Comparison of ENCODE assay signal across 8 cellular contexts in genomic region chr16:19524356-19524865, GRCh38. TPM values are rescaled to one million over a fixed set of nuclear protein-coding genes. Genes with fewer than 3 reads are reported as not detected.
DNase-seq lines count a peak whose midpoint lies in the region; ATAC-seq and TF ChIP-seq lines count a peak whose summit lies in the region.

No MANE protein-coding gene starts in this region.

- DNase-seq in CD4-positive, CD25-positive, alpha-beta regulatory T cell: peak in 2 of 3 donors; percentile 9 to 34
- DNase-seq in Jurkat, Clone E6-1 (ENCODE audit: low read depth, low spot score): no peak
- peak in 1 of 2 donors; percentile 6 for DNase-seq in activated naive CD4-positive, alpha-beta T cell treated with anti-CD3 and anti-CD28 coated beads, Interleukin-2, amount 50 U/mL, for 72 hours (ENCODE audit: low spot score in 2 of 2)
- DNase-seq in hepatic stellate cell (ENCODE audit: low spot score): peak; percentile 22
- DNase-seq in sigmoid colon: peak; percentile 66
- no peak for DNase-seq in OCI-M2 (lab: John Stamatoyannopoulos, UW; ENCODE audit: unreplicated experiment)
- DNase-seq in NCI-H526 treated with DMSO at 0.1 percent for 48 hours (lab: John Stamatoyannopoulos, UW): no peak
- no peak for DNase-seq in HCEC 1CT

- H3K27me3 ChIP-seq in CD4-positive, CD25-positive, alpha-beta regulatory T cell (ENCODE audit: control insufficient read depth, insufficient read depth, low read length): no peaks in the 10 kb centered on the region
- H3K27me3 ChIP-seq in sigmoid colon: no peaks in the 10 kb centered on the region

- WGBS in sigmoid colon, 2 donors: 1 to 10% methylated on average over 18 of the region's 18 CpGs

- ATAC-seq in CD4-positive, CD25-positive, alpha-beta regulatory T cell (ENCODE audit: low read depth in 2 of 2): no peak
- peak in 1 of 2 donors; percentile 0 for ATAC-seq in activated naive CD4-positive, alpha-beta T cell treated with anti-CD3 and anti-CD28 coated beads, Interleukin-2, amount 50 U/mL, for 72 hours

- peaks cover 44% of the 10 kb centered on the region for H3K4me1 ChIP-seq in CD4-positive, CD25-positive, alpha-beta regulatory T cell (ENCODE audit: control insufficient read depth, insufficient read depth, low read length, poor library complexity, severe bottlenecking)
- peaks cover 0 to 45% (median 35%) of the 10 kb centered on the region in 4 donors for H3K4me1 ChIP-seq in sigmoid colon

- intact Hi-C loops in sigmoid colon (cut with DNase I): loop anchor here (5.0 to 10.0 kb wide), 4 partner anchors 190 to 722 kb away; partner anchors contain the start of genes ARL6IP1, COQ7, IQCK and KNOP1

- no peak for TF ChIP-seq EP300 in sigmoid colon (IDR thresholded peaks at IDR 0.05)

- H3K27me3 Mint-ChIP-seq in CD4-positive, CD25-positive, alpha-beta regulatory T cell: no peaks in the 10 kb centered on the region

- peak overlapping the region; percentile 91 for H3K4me3 ChIP-seq in CD4-positive, CD25-positive, alpha-beta regulatory T cell (ENCODE audit: low read depth, low read length)
- peak overlapping the region; percentile 93 for H3K4me3 ChIP-seq in Jurkat, Clone E6-1 (ENCODE audit: low read length)
- peak overlapping the region; percentile 80 to 98 (median 90) for H3K4me3 ChIP-seq in sigmoid colon

- peaks cover 12% of the 10 kb centered on the region for H3K36me3 ChIP-seq in CD4-positive, CD25-positive, alpha-beta regulatory T cell (ENCODE audit: control insufficient read depth, insufficient read depth, low read length)
- H3K36me3 ChIP-seq in sigmoid colon: peaks cover 0 to 16% (median 0%) of the 10 kb centered on the region in 4 donors

- H3K9me3 ChIP-seq in CD4-positive, CD25-positive, alpha-beta regulatory T cell (ENCODE audit: control insufficient read depth in 2 of 2, low read length in 2 of 2): no peaks in the 10 kb centered on the region
- H3K9me3 ChIP-seq in sigmoid colon: no peaks in the 10 kb centered on the region

- peaks cover 8% of the 10 kb centered on the region for H3K36me3 Mint-ChIP-seq in CD4-positive, CD25-positive, alpha-beta regulatory T cell
- peaks cover 21 to 34% of the 10 kb centered on the region in 2 donors for H3K36me3 Mint-ChIP-seq in activated naive CD4-positive, alpha-beta T cell treated with anti-CD3 and anti-CD28 coated beads, Interleukin-2, amount 50 U/mL, for 72 hours

- no peak for TF ChIP-seq CTCF in sigmoid colon (IDR thresholded peaks at IDR 0.05)

- peaks cover 20 to 58% (median 34%) of the 10 kb centered on the region in 4 donors for H3K4me1 Mint-ChIP-seq in CD4-positive, CD25-positive, alpha-beta regulatory T cell

- TF ChIP-seq POLR2A in sigmoid colon (IDR thresholded peaks at IDR 0.05): no peak

- H3K27ac ChIP-seq in CD4-positive, CD25-positive, alpha-beta regulatory T cell (ENCODE audit: insufficient read depth, low read length, poor library complexity, severe bottlenecking): peak overlapping the region; percentile 70
- H3K27ac ChIP-seq in sigmoid colon: peak overlapping the region; percentile 71 to 83 (median 81)

- H3K4me3 Mint-ChIP-seq in CD4-positive, CD25-positive, alpha-beta regulatory T cell: peak overlapping the region; percentile 95 to 99 (median 98)

- H3K9me3 Mint-ChIP-seq in CD4-positive, CD25-positive, alpha-beta regulatory T cell: no peaks in the 10 kb centered on the region
- H3K9me3 Mint-ChIP-seq in activated naive CD4-positive, alpha-beta T cell treated with anti-CD3 and anti-CD28 coated beads, Interleukin-2, amount 50 U/mL, for 72 hours: no peaks in the 10 kb centered on the region

- H3K27ac Mint-ChIP-seq in CD4-positive, CD25-positive, alpha-beta regulatory T cell: peak overlapping the region in 2 of 3 donors; percentile 92 to 96
- peak overlapping the region; percentile 52 to 96 for H3K27ac Mint-ChIP-seq in activated naive CD4-positive, alpha-beta T cell treated with anti-CD3 and anti-CD28 coated beads, Interleukin-2, amount 50 U/mL, for 72 hours

RNA-seq across cellular contexts. Expression of gene CCP110, which starts 0.7 kb away (rescaled TPM):
- 13.0 TPM for total RNA-seq in CD4-positive, CD25-positive, alpha-beta regulatory T cell
- polyA plus RNA-seq in CD4-positive, CD25-positive, alpha-beta regulatory T cell: 1 to 10 TPM; 7.1 to 9.9 (median 9.3) TPM
- polyA plus RNA-seq in Jurkat, Clone E6-1 (2012; ENCODE audit: insufficient read depth, insufficient read length): 35.3 TPM
- total RNA-seq in activated naive CD4-positive, alpha-beta T cell treated with anti-CD3 and anti-CD28 coated beads, Interleukin-2, amount 50 U/mL, for 72 hours: 10 to 100 TPM; 29.3 to 49.7 TPM
- total RNA-seq in sigmoid colon: 10 to 100 TPM; 13.3 to 20.7 (median 19.4) TPM
- polyA plus RNA-seq in sigmoid colon: 1 to 10 TPM; 2.4 to 6.9 (median 3.5) TPM

RNA-seq across cellular contexts. Expression of gene GDE1, which starts 2.5 kb away (rescaled TPM):
- total RNA-seq in CD4-positive, CD25-positive, alpha-beta regulatory T cell: 22.8 TPM
- 10 to 100 TPM; 35.1 to 43.6 (median 41.5) TPM for polyA plus RNA-seq in CD4-positive, CD25-positive, alpha-beta regulatory T cell
- 52.0 TPM for polyA plus RNA-seq in Jurkat, Clone E6-1 (2012; ENCODE audit: insufficient read depth, insufficient read length)
- 10 to 100 TPM; 16.8 to 29.6 TPM for total RNA-seq in activated naive CD4-positive, alpha-beta T cell treated with anti-CD3 and anti-CD28 coated beads, Interleukin-2, amount 50 U/mL, for 72 hours
- total RNA-seq in sigmoid colon: 100 to 1,000 TPM in 2 of 4 donors, 10 to 100 TPM in 2; 78.5 to 107 (median 103) TPM
- polyA plus RNA-seq in sigmoid colon: 10 to 100 TPM; 56.6 to 86.5 (median 78.1) TPM

RNA-seq across cellular contexts. Expression of gene VPS35L, which starts 31.1 kb away (rescaled TPM):
- 34.2 TPM for total RNA-seq in CD4-positive, CD25-positive, alpha-beta regulatory T cell
- 10 to 100 TPM; 29.9 to 34.6 (median 33.5) TPM for polyA plus RNA-seq in CD4-positive, CD25-positive, alpha-beta regulatory T cell
- 10.8 TPM for polyA plus RNA-seq in Jurkat, Clone E6-1 (2012; ENCODE audit: insufficient read depth, insufficient read length)
- 10 to 100 TPM; 47.5 to 49.0 TPM for total RNA-seq in activated naive CD4-positive, alpha-beta T cell treated with anti-CD3 and anti-CD28 coated beads, Interleukin-2, amount 50 U/mL, for 72 hours
- total RNA-seq in sigmoid colon: 10 to 100 TPM; 34.6 to 53.7 (median 47.8) TPM
- polyA plus RNA-seq in sigmoid colon: 10 to 100 TPM; 21.6 to 41.8 (median 29.6) TPM

Comparison
In these comparisons a context has a peak if more than half of its experiments do, and no peak if none do; other contexts are left out.
1. DNase-seq: peak in CD4-positive, CD25-positive, alpha-beta regulatory T cell (2 of 3), hepatic stellate cell (single experiment) and sigmoid colon (single experiment); none in Jurkat, Clone E6-1 (single experiment), OCI-M2 (single experiment), NCI-H526 treated with DMSO at 0.1 percent for 48 hours (single experiment) and HCEC 1CT (single experiment).
2. Peak in every context shown above with its lines, with median percentiles within 50 percentile points of each other: H3K4me3 ChIP-seq.